22 cellular contexts compared by ENCODE assay signal in genomic region chr1:35622510-35623171, GRCh38. TPM values are rescaled to one million over a fixed set of nuclear protein-coding genes. Genes with fewer than 3 reads are reported as not detected.
"Had no signal": no experiment of that assay in that cellular context is flagged by ENCODE, and none has a peak within 500 bp of the region (broad histone marks: within the 10 kb centered on the region; RNA-seq: fewer than 3 reads in every experiment).

No MANE protein-coding gene starts in this region.

- H3K9me3 ChIP-seq: gastroesophageal sphincter, heart left ventricle, ovary, psoas muscle, tibial artery had no signal

- H3K4me1 ChIP-seq: gastroesophageal sphincter, heart left ventricle, tibial artery had no signal

- H3K4me3 ChIP-seq: gastroesophageal sphincter, heart left ventricle, ovary, psoas muscle, tibial artery had no signal

- DNase-seq: activated CD4-positive, alpha-beta T cell treated with anti-CD3 and anti-CD28 coated beads, Interleukin-2, amount 50 U/mL, for 1 hour; activated CD4-positive, CD25-positive, alpha-beta regulatory T cell treated with anti-CD3 and anti-CD28 coated beads, Interleukin-2, amount 50 U/mL, for 72 hours; activated CD8-positive, alpha-beta memory T cell treated with anti-CD3 and anti-CD28 coated beads for 24 hours; activated CD8-positive, alpha-beta memory T cell treated with anti-CD3 and anti-CD28 coated beads, Interleukin-2, amount 50 U/mL, for 48 hours; activated effector memory CD4-positive, alpha-beta T cell treated with Interleukin-2 at 50 U/mL for 16 hours; activated naive CD4-positive, alpha-beta T cell treated with anti-CD3 and anti-CD28 coated beads, Interleukin-2, amount 10 ng/mL, durations not matched to agents 7 days and 5 days; activated naive CD8-positive, alpha-beta T cell treated with anti-CD3 and anti-CD28 coated beads, Interleukin-2, amount 50 U/mL, for 24 hours; activated T-cell treated with anti-CD3 and anti-CD28 coated beads, Interleukin-2, amount 50 U/mL, for 48 hours; anterior cingulate cortex; cerebellar nuclear complex; cortex of kidney; heart left ventricle; mesendoderm; naive thymus-derived CD4-positive, alpha-beta T cell; ovary; psoas muscle; right cardiac atrium; stimulated activated CD4-positive, alpha-beta T cell treated with anti-CD3 and anti-CD28 coated beads, Interleukin-2, amount 100 ng/mL, for 24 hours; stimulated activated naive CD8-positive, alpha-beta T cell treated with anti-CD3 and anti-CD28 coated beads, Interleukin-15, Interleukin-2, amounts not matched to agents 100 U/mL and 50 U/mL, for 24 hours; substantia nigra; tibial artery had no signal

- H3K27ac ChIP-seq: gastroesophageal sphincter, heart left ventricle, ovary, psoas muscle, tibial artery had no signal

- H3K27me3 ChIP-seq: gastroesophageal sphincter, heart left ventricle, ovary, tibial artery had no signal

- H3K36me3 ChIP-seq: ovary had no signal

RNA-seq across cellular contexts. Expression of gene TFAP2E, which starts 49.5 kb away (rescaled TPM):
- total RNA-seq: psoas muscle had no signal
